Comparison of ENCODE assay signal across 34 cellular contexts in the genomic region with DNA sequence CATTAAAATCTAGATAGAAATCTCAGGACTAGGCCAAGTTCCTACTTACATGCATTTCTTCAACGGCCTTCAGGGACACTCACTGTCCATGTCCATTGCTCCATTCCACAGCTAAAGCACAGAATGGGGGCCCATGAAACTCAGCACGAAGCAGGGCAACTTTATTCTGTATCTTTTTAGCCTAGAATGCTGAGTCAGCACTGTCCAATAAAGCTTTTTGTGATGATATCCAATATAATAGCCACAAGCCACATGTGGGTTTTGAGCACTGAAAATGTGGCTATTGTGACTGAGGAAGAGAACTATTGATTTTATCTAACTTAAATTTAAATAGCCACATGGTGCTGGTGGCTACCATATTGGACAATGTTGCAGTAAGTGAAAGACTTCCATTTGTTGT. TPM values are rescaled to one million over a fixed set of nuclear protein-coding genes. Genes with fewer than 3 reads are reported as not detected.
"Had no signal": no experiment of that assay in that cellular context is flagged by ENCODE, and none has a peak within 500 bp of the region (broad histone marks: within the 10 kb centered on the region; RNA-seq: fewer than 3 reads in every experiment).

No MANE protein-coding gene starts in this region.

- DNase-seq: naive thymus-derived CD4-positive, alpha-beta T cell; natural killer cell; occipital lobe; ovary; posterior cingulate gyrus; psoas muscle; right cardiac atrium; spleen; stimulated activated CD4-positive, alpha-beta T cell treated with anti-CD3 and anti-CD28 coated beads, Interleukin-12 subunit alpha, Interleukin-12 subunit beta, amount 100 ng/mL, for 4 hours; stimulated activated CD4-positive, alpha-beta T cell treated with anti-CD3 and anti-CD28 coated beads, Interleukin-1b, Interleukin-23, amount 100 ng/mL, for 48 hours; stimulated activated CD4-positive, alpha-beta T cell treated with anti-CD3 and anti-CD28 coated beads, Interleukin-4, amount 100 ng/mL, for 1 hour; stimulated activated CD4-positive, alpha-beta T cell treated with anti-CD3 and anti-CD28 coated beads, Interleukin-4, amount 100 ng/mL, for 4 hours; stimulated activated CD8-positive, alpha-beta memory T cell treated with anti-CD3 and anti-CD28 coated beads, Interleukin-4, amount 100 ng/mL, for 48 hours; stimulated activated naive CD4-positive, alpha-beta T cell; stimulated activated naive CD8-positive, alpha-beta T cell treated with anti-CD3 and anti-CD28 coated beads, Interleukin-15, amount 100 ng/mL, for 72 hours; stimulated activated naive CD8-positive, alpha-beta T cell treated with anti-CD3 and anti-CD28 coated beads, Interleukin-15, Interleukin-2, amounts not matched to agents 100 U/mL and 50 U/mL, for 24 hours; substantia nigra; testis; tibial artery; transverse colon; upper lobe of left lung; uterus had no signal

- H3K27me3 ChIP-seq: ovary, testis, upper lobe of left lung, uterus had no signal

- H3K36me3 ChIP-seq: neural progenitor cell, ovary, spleen, suprapubic skin, tibial artery, transverse colon, upper lobe of left lung, uterus had no signal

- H3K4me3 ChIP-seq: neural progenitor cell, ovary, psoas muscle, skin epidermis, smooth muscle cell, spleen, suprapubic skin, testis, tibial artery, transverse colon, upper lobe of left lung, uterus had no signal

- H3K9ac ChIP-seq: neural progenitor cell, parathyroid adenoma had no signal

- ATAC-seq: naive thymus-derived CD4-positive, alpha-beta T cell; natural killer cell; psoas muscle; right cardiac atrium; sciatic nerve; stimulated activated memory B cell treated with anti-CD40 and anti-IgM and Interleukin-4, amounts not matched to agents 10 μg/mL and 1 μg/mL and 100 μg/mL, for 72 hours; stimulated activated naive CD8-positive, alpha-beta T cell treated with anti-CD3 and anti-CD28 coated beads, Interleukin-15, amount 100 ng/mL, for 72 hours; stimulated activated naive CD8-positive, alpha-beta T cell treated with anti-CD3 and anti-CD28 coated beads, Interleukin-15, Interleukin-2, amounts not matched to agents 100 U/mL and 50 U/mL, for 24 hours had no signal

- H3K4me1 ChIP-seq: neural progenitor cell, parathyroid adenoma, psoas muscle, spleen, suprapubic skin, testis, tibial artery, transverse colon, upper lobe of left lung, uterus had no signal

- H2AFZ ChIP-seq: neural progenitor cell, parathyroid adenoma had no signal

- H3K4me2 ChIP-seq: neural progenitor cell, smooth muscle cell had no signal

- H3K79me2 ChIP-seq: parathyroid adenoma had no signal

- H3K9me3 ChIP-seq: ovary, psoas muscle, suprapubic skin, testis, tibial artery, transverse colon, upper lobe of left lung, uterus had no signal

- H3K27ac ChIP-seq: neural progenitor cell, ovary, parathyroid adenoma, psoas muscle, skin epidermis, spleen, suprapubic skin, testis, tibial artery, transverse colon, upper lobe of left lung, uterus had no signal

RNA-seq across cellular contexts. Expression of gene OTP, which starts 21.6 kb away (rescaled TPM):
- total RNA-seq: naive thymus-derived CD4-positive, alpha-beta T cell; natural killer cell; occipital lobe; osteoblast; ovary; progenitor cell of endocrine pancreas; psoas muscle; renal cortical epithelial cell; right cardiac atrium; sciatic nerve; smooth muscle cell; spleen; suprapubic skin; transverse colon; upper lobe of left lung; urinary bladder; uterus had no signal
- polyA plus RNA-seq: naive thymus-derived CD4-positive, alpha-beta T cell; neural cell; ovary; right cardiac atrium; smooth muscle cell; spleen; urinary bladder had no signal
